Comparison of ENCODE assay signal across 14 cellular contexts in genomic region chr14:88841741-88842140, GRCh38. TPM values are rescaled to one million over a fixed set of nuclear protein-coding genes. Genes with fewer than 3 reads are reported as not detected.
"Had no signal": no experiment of that assay in that cellular context is flagged by ENCODE, and none has a peak within 500 bp of the region (broad histone marks: within the 10 kb centered on the region; RNA-seq: fewer than 3 reads in every experiment).

No MANE protein-coding gene starts in this region.

- H3K9me3 Mint-ChIP-seq: activated CD4-positive, alpha-beta memory T cell treated with anti-CD3 and anti-CD28 coated beads, Interleukin-2, amount 10 ng/mL, durations not matched to agents 7 days and 5 days; activated naive CD4-positive, alpha-beta T cell treated with anti-CD3 and anti-CD28 coated beads for 36 hours; brain; endodermal cell; neural crest cell; type B pancreatic cell had no signal

- H3K27ac ChIP-seq: suprapubic skin had no signal

- H3K4me1 ChIP-seq: suprapubic skin had no signal

- ATAC-seq: left ventricle myocardium superior; stimulated activated naive CD8-positive, alpha-beta T cell treated with anti-CD3 and anti-CD28 coated beads, Interleukin-15, Interleukin-2, amounts not matched to agents 100 U/mL and 50 U/mL, for 24 hours had no signal

- H3K27ac Mint-ChIP-seq: activated CD4-positive, alpha-beta memory T cell treated with anti-CD3 and anti-CD28 coated beads, Interleukin-2, amount 10 ng/mL, durations not matched to agents 7 days and 5 days; activated naive CD4-positive, alpha-beta T cell treated with anti-CD3 and anti-CD28 coated beads for 36 hours; endodermal cell; type B pancreatic cell had no signal

- H3K4me3 Mint-ChIP-seq: activated CD4-positive, alpha-beta memory T cell treated with anti-CD3 and anti-CD28 coated beads, Interleukin-2, amount 10 ng/mL, durations not matched to agents 7 days and 5 days; activated naive CD4-positive, alpha-beta T cell treated with anti-CD3 and anti-CD28 coated beads for 36 hours; brain; endodermal cell; neural crest cell; type B pancreatic cell had no signal

- H3K27me3 Mint-ChIP-seq: brain, type B pancreatic cell had no signal

- H3K9me3 ChIP-seq: suprapubic skin had no signal

- H3K4me3 ChIP-seq: suprapubic skin had no signal

- H3K27me3 ChIP-seq: suprapubic skin had no signal

- DNase-seq: activated CD4-positive, alpha-beta memory T cell treated with anti-CD3 and anti-CD28 coated beads, Interleukin-2, amount 10 ng/mL, durations not matched to agents 7 days and 5 days; activated CD8-positive, alpha-beta memory T cell treated with anti-CD3 and anti-CD28 coated beads, Interleukin-2, amount 50 U/mL, for 48 hours; activated naive CD4-positive, alpha-beta T cell treated with anti-CD3 and anti-CD28 coated beads for 36 hours; endodermal cell; head of caudate nucleus; left ventricle myocardium superior; stimulated activated CD4-positive, alpha-beta T cell treated with anti-CD3 and anti-CD28 coated beads, Interleukin-4, amount 100 ng/mL, for 1 hour; stimulated activated CD8-positive, alpha-beta memory T cell treated with anti-CD3 and anti-CD28 coated beads, Interleukin-4, amount 100 ng/mL, for 48 hours; stimulated activated naive CD8-positive, alpha-beta T cell treated with anti-CD3 and anti-CD28 coated beads, Interleukin-15, Interleukin-2, amounts not matched to agents 100 U/mL and 50 U/mL, for 24 hours had no signal

- H3K4me1 Mint-ChIP-seq: activated CD4-positive, alpha-beta memory T cell treated with anti-CD3 and anti-CD28 coated beads, Interleukin-2, amount 10 ng/mL, durations not matched to agents 7 days and 5 days; endodermal cell; neural crest cell had no signal

RNA-seq across cellular contexts. Expression of gene EML5, which starts 49.0 kb away (rescaled TPM):
- total RNA-seq: chondrocyte had no signal
